In genomic region chr20:43119720-43120119, GRCh38 we compare ENCODE assay signal across 26 cellular contexts.
"Had no signal": no experiment of that assay in that cellular context is flagged by ENCODE, and none has a peak within 500 bp of the region (broad histone marks: within the 10 kb centered on the region; RNA-seq: fewer than 3 reads in every experiment).

No MANE protein-coding gene starts in this region.

- DNase-seq: stimulated activated CD4-positive, alpha-beta T cell treated with anti-CD3 and anti-CD28 coated beads, Interleukin-2, amount 100 ng/mL, for 48 hours; stimulated activated CD4-positive, alpha-beta T cell treated with anti-CD3 and anti-CD28 coated beads, Interleukin-4, amount 100 ng/mL, for 1 hour; stimulated activated CD4-positive, alpha-beta T cell treated with anti-CD3 and anti-CD28 coated beads, Interleukin-4, amount 100 ng/mL, for 24 hours; stimulated activated CD4-positive, alpha-beta T cell treated with anti-CD3 and anti-CD28 coated beads, Interleukin-4, amount 100 ng/mL, for 4 hours; stimulated activated CD8-positive, alpha-beta memory T cell treated with anti-CD3 and anti-CD28 coated beads, Interleukin-4, amount 100 ng/mL, for 48 hours; stimulated activated naive B cell treated with anti-CD40 and anti-IgM and Interleukin-4, amounts not matched to agents 10 μg/mL and 1 μg/mL and 100 μg/mL, for 72 hours; stimulated activated naive CD4-positive, alpha-beta T cell; stimulated activated naive CD4-positive, alpha-beta T cell treated with Interleukin-2 at 50 U/mL for 16 hours; stimulated activated naive CD8-positive, alpha-beta T cell treated with anti-CD3 and anti-CD28 coated beads, Interleukin-15, amount 100 ng/mL, for 72 hours; stimulated activated naive CD8-positive, alpha-beta T cell treated with anti-CD3 and anti-CD28 coated beads, Interleukin-15, Interleukin-2, amounts not matched to agents 100 U/mL and 50 U/mL, for 24 hours; stomach; substantia nigra; testis; thyroid gland; tibial artery; transverse colon; trophoblast cell; upper lobe of right lung; uterus had no signal

- H3K36me3 ChIP-seq: stomach, suprapubic skin, thoracic aorta, thyroid gland, tibial artery, tibial nerve, transverse colon, upper lobe of left lung, upper lobe of right lung, uterus, vagina had no signal

- H3K4me3 ChIP-seq: stomach, suprapubic skin, testis, thoracic aorta, thyroid gland, tibial artery, tibial nerve, transverse colon, upper lobe of left lung, upper lobe of right lung, uterus, vagina had no signal

- H3K4me1 ChIP-seq: stomach, suprapubic skin, testis, thyroid gland, tibial artery, tibial nerve, transverse colon, upper lobe of left lung, upper lobe of right lung, uterus, vagina had no signal

- H3K9me3 ChIP-seq: stomach, suprapubic skin, testis, thoracic aorta, thyroid gland, tibial artery, tibial nerve, transverse colon, upper lobe of left lung, upper lobe of right lung, uterus, vagina had no signal

- ATAC-seq: stimulated activated effector memory CD8-positive, alpha-beta T cell treated with anti-CD3 and anti-CD28 coated beads, Interleukin-12 subunit alpha, Interleukin-12 subunit beta, amount 100 ng/mL, for 72 hours; stimulated activated memory B cell treated with anti-CD40 and anti-IgM and Interleukin-4, amounts not matched to agents 10 μg/mL and 1 μg/mL and 100 μg/mL, for 72 hours; stimulated activated naive B cell treated with anti-CD40 and anti-IgM and Interleukin-4, amounts not matched to agents 10 μg/mL and 1 μg/mL and 100 μg/mL, for 72 hours; stimulated activated naive CD8-positive, alpha-beta T cell treated with anti-CD3 and anti-CD28 coated beads, Interleukin-15, amount 100 ng/mL, for 72 hours; stimulated activated naive CD8-positive, alpha-beta T cell treated with anti-CD3 and anti-CD28 coated beads, Interleukin-15, Interleukin-2, amounts not matched to agents 100 U/mL and 50 U/mL, for 24 hours; upper lobe of right lung had no signal

- H3K27ac ChIP-seq: stomach, suprapubic skin, testis, thoracic aorta, thyroid gland, tibial artery, tibial nerve, transverse colon, upper lobe of left lung, upper lobe of right lung, uterus, vagina had no signal

- H3K27me3 ChIP-seq: testis, thyroid gland, tibial artery, tibial nerve, transverse colon, upper lobe of left lung, upper lobe of right lung, uterus, vagina had no signal
